ENCODE assay signal across 9 cellular contexts in the genomic region with DNA sequence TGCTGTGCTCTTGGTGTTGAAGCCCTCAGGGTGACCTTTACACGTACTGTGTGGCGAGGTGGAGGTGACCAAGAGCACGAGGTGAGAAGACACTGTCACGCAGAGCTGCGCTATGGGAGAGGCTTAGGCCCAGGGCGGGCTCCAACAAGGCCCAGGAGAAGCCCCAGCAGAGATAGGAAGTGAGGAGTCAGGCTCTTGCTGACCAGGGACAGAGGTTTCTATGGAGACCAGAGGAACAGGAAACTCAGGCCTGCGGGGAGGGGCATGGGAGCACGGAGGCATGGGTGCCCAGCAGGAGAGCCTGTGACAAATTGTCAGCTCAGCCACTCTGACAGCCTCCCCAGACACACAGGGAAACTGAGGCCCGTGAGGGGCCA. TPM values are rescaled to one million over a fixed set of nuclear protein-coding genes. Genes with fewer than 3 reads are reported as not detected.
DNase-seq lines count a peak whose midpoint lies in the region; ATAC-seq and TF ChIP-seq lines count a peak whose summit lies in the region.
"Had no signal": no experiment of that assay in that cellular context is flagged by ENCODE, and none has a peak within 500 bp of the region (broad histone marks: within the 10 kb centered on the region; RNA-seq: fewer than 3 reads in every experiment).

No MANE protein-coding gene starts in this region.

- H3K9ac ChIP-seq in PC-3 (ENCODE audit: low read length), result peak overlapping the region; percentile 85

- no peaks in the 10 kb centered on the region for H3K27me3 ChIP-seq in PC-3 (ENCODE audit: low read length)

- peaks cover 40% of the 10 kb centered on the region for H3K36me3 Mint-ChIP-seq in dendritic cell treated with granulocyte-macrophage colony-stimulating factor and Interleukin-4, amounts not matched to agents 40 ng/mL and 50 ng/mL, for 4 days (ENCODE audit: low read depth)
- H3K36me3 Mint-ChIP-seq: memory B cell had no signal

- H3K4me1 ChIP-seq in PC-3 (ENCODE audit: insufficient read depth, low read length) (peaks cover 26% of the 10 kb centered on the region), mesodermal cell (ENCODE audit: control insufficient read depth, insufficient read depth, low read length, poor library complexity, severe bottlenecking) (peaks cover 34% of the 10 kb centered on the region)

- H3K4me1 Mint-ChIP-seq in dendritic cell treated with granulocyte-macrophage colony-stimulating factor and Interleukin-4, amounts not matched to agents 40 ng/mL and 50 ng/mL, for 4 days (ENCODE audit: low read depth), result peaks cover 74% of the 10 kb centered on the region

- in situ Hi-C loops in Caki2 (cut with HindIII; ENCODE audit: low pct_unique_long_range_greater_than_20kb, low sequenced_read_pairs), result no loop called here

- 64 to 66% methylated on average over 9 of the region's 9 CpGs for WGBS in mesodermal cell (ENCODE audit: insufficient coverage in 2 of 2), 2 experiments

- H3K27me3 Mint-ChIP-seq in dendritic cell treated with granulocyte-macrophage colony-stimulating factor and Interleukin-4, amounts not matched to agents 40 ng/mL and 50 ng/mL, for 4 days, result no peaks in the 10 kb centered on the region
- H3K27me3 Mint-ChIP-seq: memory B cell had no signal

- peak overlapping the region; percentile 75 for H3K4me3 Mint-ChIP-seq in dendritic cell treated with granulocyte-macrophage colony-stimulating factor and Interleukin-4, amounts not matched to agents 40 ng/mL and 50 ng/mL, for 4 days

- H3K27ac ChIP-seq in PC-3 (ENCODE audit: low read length) (peak overlapping the region; percentile 97), mesodermal cell (ENCODE audit: low read depth, low read length, severe bottlenecking) (peak overlapping the region; percentile 86)

- peak; percentile 72 for DNase-seq in Caki2 (ENCODE audit: low read depth)
- peak; percentile 81 for DNase-seq in PC-3
- no peak for DNase-seq in DMS153 (lab: John Stamatoyannopoulos, UW)

- no peaks in the 10 kb centered on the region for H4K20me1 ChIP-seq in PC-3 (ENCODE audit: low read length)

- peak overlapping the region; percentile 84 for H3K4me2 ChIP-seq in PC-3 (ENCODE audit: low read length)

- H3K4me3 ChIP-seq in PC-3 (ENCODE audit: low read length) (peak overlapping the region; percentile 60), mesodermal cell (ENCODE audit: extremely low read depth, insufficient read depth, low read length, poor library complexity, severe bottlenecking) (no peak overlapping the region)

- BruUV-seq in PC-3 (replicated peaks; lab: Mats Ljungman, UMichigan), result no TSS peak

- ATAC-seq in PC-3 (peak; percentile 83), GM18520 (IDR thresholded peaks at IDR 0.05; ENCODE audit: unreplicated experiment) (no peak), GM21360 (IDR thresholded peaks at IDR 0.05; ENCODE audit: unreplicated experiment) (no peak), GM19395 (IDR thresholded peaks at IDR 0.05; ENCODE audit: unreplicated experiment) (no peak)

- intact Hi-C loops in PC-3 (cut with micrococcal nuclease), result loop anchor here (2.0 kb wide), 1 partner anchor 14 kb away; no protein-coding TSS in a partner anchor
- intact Hi-C loops in dendritic cell treated with granulocyte-macrophage colony-stimulating factor and Interleukin-4, amounts not matched to agents 40 ng/mL and 50 ng/mL, for 4 days (cut with micrococcal nuclease), result no loop called here

- H2AFZ ChIP-seq in PC-3 (ENCODE audit: low read length), result peak overlapping the region; percentile 59; the same call in 1 of the 2 replicates

- POLR2A ChIA-PET in PC-3 (lab: Charles Lee; ENCODE audit: unreplicated experiment), result interaction anchor here (0.5 kb wide), 1 partner anchor 13 kb away, joined by 3 read pairs; no protein-coding TSS in a partner anchor

- no peaks in the 10 kb centered on the region for H3F3A ChIP-seq in PC-3 (ENCODE audit: low read length, unreplicated experiment)

- H3K79me2 ChIP-seq in PC-3 (ENCODE audit: low read length), result peaks cover 22% of the 10 kb centered on the region

- no peak for TF ChIP-seq CTCF in PC-3 (conservative IDR thresholded peaks at IDR 0.05; ENCODE audit: low read depth, low read length)

- H3K9me3 ChIP-seq in PC-3 (ENCODE audit: low read length) (no peaks in the 10 kb centered on the region), mesodermal cell (ENCODE audit: control insufficient read depth, low read length) (no peaks in the 10 kb centered on the region)

- H3K36me3 ChIP-seq in PC-3 (ENCODE audit: low read depth, low read length) (no peaks in the 10 kb centered on the region; the same call in 1 of the 2 replicates), mesodermal cell (ENCODE audit: control insufficient read depth, insufficient read depth, low read length) (peaks cover 15% of the 10 kb centered on the region)

- peak overlapping the region; percentile 91 for H3K27ac Mint-ChIP-seq in dendritic cell treated with granulocyte-macrophage colony-stimulating factor and Interleukin-4, amounts not matched to agents 40 ng/mL and 50 ng/mL, for 4 days
- H3K27ac Mint-ChIP-seq: memory B cell had no signal

- H3K9me2 ChIP-seq in PC-3 (replicated peaks; ENCODE audit: low read length), result no peaks in the 10 kb centered on the region

- H3K9me3 Mint-ChIP-seq in dendritic cell treated with granulocyte-macrophage colony-stimulating factor and Interleukin-4, amounts not matched to agents 40 ng/mL and 50 ng/mL, for 4 days, result no peaks in the 10 kb centered on the region
- H3K9me3 Mint-ChIP-seq: memory B cell had no signal

- CTCF ChIA-PET in PC-3 (lab: Charles Lee), result interaction anchor here (0.6 to 1.4 kb wide), 2 partner anchors 20 to 90 kb away, joined by 3 read pairs; no protein-coding TSS in a partner anchor

RNA-seq across cellular contexts. Expression of a gene that starts 15.8 kb away (rescaled TPM):
- 17.2 and 24.5 TPM in 2 replicates for total RNA-seq in Caki2 (2014; rRNA removed; shearing (Covaris generic); ENCODE audit: low replicate concordance)
- 70.2 and 91.0 TPM in 2 replicates for total RNA-seq in PC-3 (2014; rRNA removed)
- 58.8 TPM for polyA plus RNA-seq in mesodermal cell (2013, experiment 1 of 2)
- 45.7 TPM for polyA plus RNA-seq in mesodermal cell (2013, experiment 2 of 2)

RNA-seq across cellular contexts. Expression of a gene that starts 18.4 kb away (rescaled TPM):
- 155 and 185 TPM in 2 replicates for total RNA-seq in Caki2 (2014; rRNA removed; shearing (Covaris generic); ENCODE audit: low replicate concordance)
- total RNA-seq in PC-3 (2014; rRNA removed), result 184 and 232 TPM in 2 replicates
- 1,793 TPM for polyA plus RNA-seq in mesodermal cell (2013, experiment 1 of 2)
- 1,702 TPM for polyA plus RNA-seq in mesodermal cell (2013, experiment 2 of 2)

RNA-seq across cellular contexts. Expression of a gene that starts 28.6 kb away (rescaled TPM):
- 3.2 TPM in 1 of 2 replicates, not detected in the other for total RNA-seq in Caki2 (2014; rRNA removed; shearing (Covaris generic); ENCODE audit: low replicate concordance)
- total RNA-seq in PC-3 (2014; rRNA removed), result not detected in 2 replicates
- not detected for polyA plus RNA-seq in mesodermal cell (2013, experiment 1 of 2)
- polyA plus RNA-seq in mesodermal cell (2013, experiment 2 of 2), result 0.56 TPM
